ENCODE assay signal across 15 cellular contexts in genomic region chr9:7209051-7209450, GRCh38.
A peak's percentile ranks its signal among the peaks of the same experiment; 100 is the strongest.
DNase-seq lines count a peak whose midpoint lies in the region; ATAC-seq and TF ChIP-seq lines count a peak whose summit lies in the region.
"Had no signal": no experiment of that assay in that cellular context is flagged by ENCODE, and none has a peak within 500 bp of the region (broad histone marks: within the 10 kb centered on the region; RNA-seq: fewer than 3 reads in every experiment).

No MANE protein-coding gene starts in this region.

- H3K36me3 Mint-ChIP-seq in activated T-cell treated with anti-CD3 and anti-CD28 coated beads, Interleukin-2, amount 50 U/mL, for 4 hours (ENCODE audit: insufficient read depth), result no peaks in the 10 kb centered on the region
- H3K36me3 Mint-ChIP-seq in natural killer cell treated with Interleukin-12 subunit alpha and Interleukin-12 subunit beta and Interleukin-15 and Interleukin-18, amount 100 ng/mL, for 72 hours, result no peaks in the 10 kb centered on the region

- H3K4me3 ChIP-seq in AG09309 (ENCODE audit: control insufficient read depth, low read depth, low read length) (peak overlapping the region; percentile 6), astrocyte of the cerebellum (ENCODE audit: low read depth, low read length) (peak overlapping the region; percentile 14)

- no peak overlapping the region for H3K4me3 Mint-ChIP-seq in activated T-cell treated with anti-CD3 and anti-CD28 coated beads, Interleukin-2, amount 50 U/mL, for 4 hours
- no peak overlapping the region for H3K4me3 Mint-ChIP-seq in natural killer cell treated with Interleukin-12 subunit alpha and Interleukin-12 subunit beta and Interleukin-15 and Interleukin-18, amount 100 ng/mL, for 72 hours
- H3K4me3 Mint-ChIP-seq: HFFc6 had no signal

- no peaks in the 10 kb centered on the region for H3K9me3 Mint-ChIP-seq in activated T-cell treated with anti-CD3 and anti-CD28 coated beads, Interleukin-2, amount 50 U/mL, for 4 hours
- no peaks in the 10 kb centered on the region for H3K9me3 Mint-ChIP-seq in natural killer cell treated with Interleukin-12 subunit alpha and Interleukin-12 subunit beta and Interleukin-15 and Interleukin-18, amount 100 ng/mL, for 72 hours
- H3K9me3 Mint-ChIP-seq: HFFc6 had no signal

- H3K27me3 Mint-ChIP-seq in activated T-cell treated with anti-CD3 and anti-CD28 coated beads, Interleukin-2, amount 50 U/mL, for 4 hours (ENCODE audit: low read depth), result peaks cover 2% of the 10 kb centered on the region
- peaks cover 13 to 33% of the 10 kb centered on the region in 2 donors for H3K27me3 Mint-ChIP-seq in natural killer cell treated with Interleukin-12 subunit alpha and Interleukin-12 subunit beta and Interleukin-15 and Interleukin-18, amount 100 ng/mL, for 72 hours

- no peak overlapping the region for H3K27ac Mint-ChIP-seq in natural killer cell treated with Interleukin-12 subunit alpha and Interleukin-12 subunit beta and Interleukin-15 and Interleukin-18, amount 100 ng/mL, for 72 hours
- H3K27ac Mint-ChIP-seq: HFFc6 had no signal

- H3K4me1 Mint-ChIP-seq in activated T-cell treated with anti-CD3 and anti-CD28 coated beads, Interleukin-2, amount 50 U/mL, for 4 hours (ENCODE audit: low read depth), result no peaks in the 10 kb centered on the region
- H3K4me1 Mint-ChIP-seq in natural killer cell treated with Interleukin-12 subunit alpha and Interleukin-12 subunit beta and Interleukin-15 and Interleukin-18, amount 100 ng/mL, for 72 hours (ENCODE audit: low read depth in 2 of 2), result peaks cover 0 to 4% of the 10 kb centered on the region in 2 donors

- DNase-seq in AG09309 (ENCODE audit: low read depth) (no peak), astrocyte of the cerebellum (ENCODE audit: low read depth) (no peak), head of caudate nucleus (peak in 35 of 42 donors; percentile 14 to 75 (median 30)), putamen (ENCODE audit: low spot score) (peak; percentile 50)
- DNase-seq in stimulated activated CD4-positive, alpha-beta T cell treated with anti-CD3 and anti-CD28 coated beads, Interleukin-4, amount 100 ng/mL, for 24 hours, result no peak
- DNase-seq in activated T-cell treated with anti-CD3 and anti-CD28 coated beads, Interleukin-2, amount 50 U/mL, for 4 hours, result no peak
- DNase-seq in natural killer cell treated with Interleukin-12 subunit alpha and Interleukin-12 subunit beta and Interleukin-15 and Interleukin-18, amount 100 ng/mL, for 72 hours (ENCODE audit: low spot score), result no peak
- DNase-seq: DMS79, H7, HFFc6, NCI-H1417, NCI-H187 treated with DMSO at 0.1 percent for 48 hours, NCI-H774 had no signal

- in situ Hi-C loops in astrocyte of the cerebellum (cut with HindIII; ENCODE audit: low sequenced_read_pairs), result no loop called here

- intact Hi-C loops in head of caudate nucleus (cut with DNase I), result no loop called here

- no peak for ATAC-seq in activated T-cell treated with anti-CD3 and anti-CD28 coated beads, Interleukin-2, amount 50 U/mL, for 4 hours
- ATAC-seq in GM21786 (IDR thresholded peaks at IDR 0.05; ENCODE audit: unreplicated experiment), result no peak
- no peak for ATAC-seq in natural killer cell treated with Interleukin-12 subunit alpha and Interleukin-12 subunit beta and Interleukin-15 and Interleukin-18, amount 100 ng/mL, for 72 hours
- ATAC-seq: Right ventricle myocardium inferior had no signal

- TF ChIP-seq CTCF in AG09309 (IDR thresholded peaks at IDR 0.05; ENCODE audit: control insufficient read depth, insufficient read depth, low read depth, low read length, missing control alignments) (no peak), astrocyte of the cerebellum (IDR thresholded peaks at IDR 0.05; ENCODE audit: low read depth, low read length, missing control alignments) (no peak)

Comparison
In these comparisons a context has a peak if more than half of its experiments do, and no peak if none do; other contexts are left out.
1. DNase-seq: peak in head of caudate nucleus (35 of 42) and putamen (single experiment); none in AG09309 (single experiment), astrocyte of the cerebellum (single experiment), stimulated activated CD4-positive, alpha-beta T cell treated with anti-CD3 and anti-CD28 coated beads, Interleukin-4, amount 100 ng/mL, for 24 hours (single experiment), activated T-cell treated with anti-CD3 and anti-CD28 coated beads, Interleukin-2, amount 50 U/mL, for 4 hours (single experiment) and natural killer cell treated with Interleukin-12 subunit alpha and Interleukin-12 subunit beta and Interleukin-15 and Interleukin-18, amount 100 ng/mL, for 72 hours (single experiment).